29 cellular contexts compared by ENCODE assay signal in genomic region chr1:165647517-165647916, GRCh38. TPM values are rescaled to one million over a fixed set of nuclear protein-coding genes. Genes with fewer than 3 reads are reported as not detected.
A peak's percentile ranks its signal among the peaks of the same experiment; 100 is the strongest.
DNase-seq lines count a peak whose midpoint lies in the region; ATAC-seq, FAIRE-seq and TF ChIP-seq lines count a peak whose summit lies in the region.
"Had no signal": no experiment of that assay in that cellular context is flagged by ENCODE, and none has a peak within 500 bp of the region (broad histone marks: within the 10 kb centered on the region; RNA-seq: fewer than 3 reads in every experiment).

No MANE protein-coding gene starts in this region.

- intact Hi-C loops in left ventricle myocardium inferior (cut with micrococcal nuclease) = no loop called here
- intact Hi-C loops in heart left ventricle (cut with DNase I) = no loop called here

- H3K9me2 ChIP-seq in hepatocyte (replicated peaks; ENCODE audit: insufficient read depth) = no peaks in the 10 kb centered on the region

- H3K27ac ChIP-seq in left ventricle myocardium inferior (replicated peaks) (peak overlapping the region; percentile 20), heart left ventricle (peak overlapping the region in 3 of 12 donors; percentile 2 to 25 (median 13)), Peyer's patch (peak overlapping the region in 3 of 4 donors; percentile 62 to 89 (median 79)), hepatocyte (peak overlapping the region; percentile 23), small intestine (ENCODE audit: low read depth in 1 of 2, low read length in 1 of 2) (peak overlapping the region; percentile 64 to 69)
- H3K27ac ChIP-seq: HL-60, PC-9 had no signal

- peaks cover 4% of the 10 kb centered on the region for H4K20me1 ChIP-seq in hepatocyte (ENCODE audit: insufficient read depth, poor library complexity, severe bottlenecking)

- H3K79me2 ChIP-seq in hepatocyte = peaks cover 41% of the 10 kb centered on the region

- H3K4me3 Mint-ChIP-seq in type B pancreatic cell = no peak overlapping the region

- peaks cover 4% of the 10 kb centered on the region for H3K36me3 Mint-ChIP-seq in type B pancreatic cell

- DNase-seq in left ventricle myocardium inferior (no peak), heart left ventricle (no peak), Peyer's patch (peak in 1 of 3 donors; percentile 52), hepatocyte (ENCODE audit: low spot score) (no peak), small intestine (peak; percentile 88), GM20000 (ENCODE audit: low spot score) (no peak), type B pancreatic cell (ENCODE audit: extremely low spot score, unreplicated experiment) (no peak), NCI-H2196 (lab: John Stamatoyannopoulos, UW; ENCODE audit: unreplicated experiment) (no peak)
- DNase-seq: C1 segment of cervical spinal cord; CD4-positive, alpha-beta memory T cell; COR-L47; DMS 273 treated with DMSO at 0.1 percent for 48 hours; DMS79; EL; GDM1; HCEC 1CT; Kasumi-1; NCI-H1105; NCI-H1436 treated with DMSO at 0.1 percent for 48 hours; NCI-H187 treated with DMSO at 0.1 percent for 48 hours; NCI-H2171 treated with DMSO at 0.1 percent for 48 hours; NCI-H524 treated with DMSO at 0.1 percent for 48 hours; PC-9; RPMI8226; SHP77 had no signal

- peaks cover 30% of the 10 kb centered on the region for H3K36me3 ChIP-seq in left ventricle myocardium inferior
- H3K36me3 ChIP-seq in heart left ventricle = peaks cover 0 to 49% (median 30%) of the 10 kb centered on the region in 9 donors
- H3K36me3 ChIP-seq in Peyer's patch = peaks cover 0 to 27% (median 0%) of the 10 kb centered on the region in 3 donors
- H3K36me3 ChIP-seq in hepatocyte (replicated peaks; ENCODE audit: insufficient read depth, low read depth) = no peaks in the 10 kb centered on the region
- peaks cover 0 to 1% of the 10 kb centered on the region in 2 donors for H3K36me3 ChIP-seq in small intestine (ENCODE audit: control insufficient read depth in 2 of 2, insufficient read depth in 2 of 2, low read length in 2 of 2)

- H3K9me3 ChIP-seq in left ventricle myocardium inferior (replicated peaks) (no peaks in the 10 kb centered on the region), heart left ventricle (no peaks in the 10 kb centered on the region), Peyer's patch (no peaks in the 10 kb centered on the region), hepatocyte (ENCODE audit: low read depth) (no peaks in the 10 kb centered on the region), small intestine (ENCODE audit: control insufficient read depth, low read depth) (no peaks in the 10 kb centered on the region)

- TF ChIP-seq CTCF in left ventricle myocardium inferior (IDR thresholded peaks at IDR 0.05; ENCODE audit: borderline replicate concordance) (no peak), heart left ventricle (IDR thresholded peaks at IDR 0.05) (no peak), Peyer's patch (IDR thresholded peaks at IDR 0.05) (no peak), hepatocyte (IDR thresholded peaks at IDR 0.05; ENCODE audit: poor library complexity) (no peak), GM20000 (IDR thresholded peaks at IDR 0.05; ENCODE audit: extremely low read depth, missing control alignments) (no peak), type B pancreatic cell (conservative IDR thresholded peaks at IDR 0.05) (no peak)

- H3K9me3 Mint-ChIP-seq in type B pancreatic cell = no peaks in the 10 kb centered on the region
- H3K9me3 Mint-ChIP-seq: CD4-positive, alpha-beta memory T cell had no signal

- no peak overlapping the region for H3K27ac Mint-ChIP-seq in type B pancreatic cell

- no peaks in the 10 kb centered on the region for H3K27me3 Mint-ChIP-seq in type B pancreatic cell
- H3K27me3 Mint-ChIP-seq: CD4-positive, alpha-beta memory T cell had no signal

- no peak for ATAC-seq in heart left ventricle
- ATAC-seq: GM12878 had no signal

- H3K4me3 ChIP-seq in left ventricle myocardium inferior (no peak overlapping the region), heart left ventricle (no peak overlapping the region), Peyer's patch (no peak overlapping the region), hepatocyte (no peak overlapping the region), small intestine (ENCODE audit: low read depth in 1 of 2, low read length in 2 of 2) (no peak overlapping the region)
- H3K4me3 ChIP-seq: GM12878, K562, PC-9 had no signal

- no peak overlapping the region for H2AFZ ChIP-seq in hepatocyte
- H2AFZ ChIP-seq: PC-9 had no signal

- TF ChIP-seq POLR2A in heart left ventricle (IDR thresholded peaks at IDR 0.05) = no peak
- peak in 1 of 2 donors; percentile 39 for TF ChIP-seq POLR2A in Peyer's patch (IDR thresholded peaks at IDR 0.05)

- FAIRE-seq in small intestine (lab: Jason Lieb, UNC) = no peak
- FAIRE-seq: GM12878, H1, K562 had no signal

- no peaks in the 10 kb centered on the region for H3K4me1 Mint-ChIP-seq in type B pancreatic cell (ENCODE audit: unreplicated experiment)

- H3K4me1 ChIP-seq in left ventricle myocardium inferior = peaks cover 85% of the 10 kb centered on the region
- H3K4me1 ChIP-seq in heart left ventricle = peaks cover 9 to 77% (median 42%) of the 10 kb centered on the region in 12 donors
- peaks cover 0 to 30% (median 5%) of the 10 kb centered on the region in 4 donors for H3K4me1 ChIP-seq in Peyer's patch
- peaks cover 8% of the 10 kb centered on the region for H3K4me1 ChIP-seq in hepatocyte (ENCODE audit: insufficient read depth)
- H3K4me1 ChIP-seq in small intestine (ENCODE audit: control insufficient read depth in 2 of 2, insufficient read depth in 1 of 2, low read depth in 1 of 2, low read length in 1 of 2) = peaks cover 0 to 2% of the 10 kb centered on the region in 2 donors

- H3K27me3 ChIP-seq in left ventricle myocardium inferior (ENCODE audit: low read depth) (no peaks in the 10 kb centered on the region), heart left ventricle (no peaks in the 10 kb centered on the region), Peyer's patch (no peaks in the 10 kb centered on the region), hepatocyte (no peaks in the 10 kb centered on the region), small intestine (ENCODE audit: control insufficient read depth in 2 of 2, insufficient read depth in 2 of 2, low read length in 2 of 2) (no peaks in the 10 kb centered on the region)

- peak overlapping the region; percentile 54 for H3K4me2 ChIP-seq in hepatocyte
- H3K4me2 ChIP-seq: PC-9 had no signal

RNA-seq across cellular contexts. Expression of gene MGST3, which starts 16.5 kb away (rescaled TPM):
- total RNA-seq in left ventricle myocardium inferior (718 TPM), heart left ventricle (1,000 to 10,000 TPM in 1 of 9 donors, 100 to 1,000 TPM in 8; 408 to 1,027 (median 747) TPM), Peyer's patch (100 to 1,000 TPM in 3 of 4 donors, 10 to 100 TPM in 1; 47.0 to 513 (median 407) TPM), hepatocyte (188 and 206 TPM in 2 replicates), type B pancreatic cell (ENCODE audit: low replicate concordance) (133 and 206 TPM in 2 replicates)
- polyA plus RNA-seq in heart left ventricle (1,000 to 10,000 TPM in 1 of 2 donors, 100 to 1,000 TPM in 1; 399 to 1,314 TPM), hepatocyte (470 and 478 TPM in 2 replicates), small intestine (100 to 1,000 TPM; 513 to 837 (median 578) TPM)

RNA-seq across cellular contexts. Expression of gene ALDH9A1, which starts 50.8 kb away (rescaled TPM):
- total RNA-seq in left ventricle myocardium inferior = 63.2 TPM
- total RNA-seq in heart left ventricle = 10 to 100 TPM; 51.1 to 77.0 (median 66.1) TPM
- 10 to 100 TPM; 21.6 to 41.6 TPM for polyA plus RNA-seq in heart left ventricle
- 100 to 1,000 TPM in 1 of 4 donors, 10 to 100 TPM in 3; 54.5 to 104 (median 74.0) TPM for total RNA-seq in Peyer's patch
- 63.8 and 70.4 TPM in 2 replicates for total RNA-seq in hepatocyte
- polyA plus RNA-seq in hepatocyte = 57.1 and 58.6 TPM in 2 replicates
- 10 to 100 TPM; 53.0 to 65.1 (median 55.6) TPM for polyA plus RNA-seq in small intestine
- 44.7 and 57.8 TPM in 2 replicates for total RNA-seq in type B pancreatic cell (ENCODE audit: low replicate concordance)
